In the genomic region with DNA sequence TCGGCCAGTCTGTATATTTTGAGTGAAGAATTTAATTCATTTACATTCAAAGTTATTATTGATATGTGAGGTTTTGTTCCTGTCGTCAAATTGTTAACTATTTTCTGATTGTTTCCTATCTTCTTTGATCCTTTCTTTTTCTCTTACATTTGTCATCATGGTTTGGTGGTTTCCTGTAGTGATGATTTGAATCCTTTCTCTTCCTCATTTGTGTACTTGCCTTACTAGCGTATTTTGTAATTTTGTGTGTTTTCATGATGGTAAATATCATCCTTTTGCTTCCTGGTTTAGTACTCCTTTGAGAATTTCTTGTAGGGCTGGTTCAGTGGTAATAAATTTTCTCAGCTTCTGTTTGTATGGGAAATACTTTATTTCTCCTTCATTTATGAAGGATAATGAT, we compare ENCODE assay signal across 29 cellular contexts.
"Had no signal": no experiment of that assay in that cellular context is flagged by ENCODE, and none has a peak within 500 bp of the region (broad histone marks: within the 10 kb centered on the region; RNA-seq: fewer than 3 reads in every experiment).

No MANE protein-coding gene starts in this region.

- H3K4me2 ChIP-seq: smooth muscle cell had no signal

- H3K9me3 ChIP-seq: neutrophil, ovary, right lobe of liver, testis, thyroid gland, vagina had no signal

- H3K4me3 Mint-ChIP-seq: immature natural killer cell; naive thymus-derived CD8-positive, alpha-beta T cell; nephron; neural crest cell; stimulated activated memory B cell treated with anti-CD40 and anti-IgM and Interleukin-4, amounts not matched to agents 10 μg/mL and 1 μg/mL and 100 μg/mL, for 72 hours had no signal

- H3K4me3 ChIP-seq: left lung, lower lobe of right lung, ovary, right atrium auricular region, right lobe of liver, smooth muscle cell, stomach, testis, thyroid gland, transverse colon, upper lobe of left lung, vagina had no signal

- DNase-seq: immature natural killer cell; kidney; left colon; left lung; lower lobe of right lung; mammary epithelial cell; mesenchymal stem cell; naive thymus-derived CD8-positive, alpha-beta T cell; ovary; right lobe of liver; stimulated activated CD4-positive, alpha-beta T cell treated with anti-CD3 and anti-CD28 coated beads, Interleukin-1b, Interleukin-23, amount 100 ng/mL, for 48 hours; stimulated activated CD4-positive, alpha-beta T cell treated with anti-CD3 and anti-CD28 coated beads, Interleukin-2, amount 100 ng/mL, for 48 hours; stimulated activated CD4-positive, alpha-beta T cell treated with anti-CD3 and anti-CD28 coated beads, Interleukin-4, amount 100 ng/mL, for 4 hours; stimulated activated CD8-positive, alpha-beta memory T cell treated with anti-CD3 and anti-CD28 coated beads, Interleukin-4, amount 100 ng/mL, for 48 hours; stimulated activated naive CD4-positive, alpha-beta T cell treated with Interleukin-2 at 50 U/mL for 16 hours; stomach; testis; thyroid gland; transverse colon; upper lobe of left lung had no signal

- H3K4me1 Mint-ChIP-seq: immature natural killer cell; naive thymus-derived CD8-positive, alpha-beta T cell; nephron; neural crest cell; stimulated activated memory B cell treated with anti-CD40 and anti-IgM and Interleukin-4, amounts not matched to agents 10 μg/mL and 1 μg/mL and 100 μg/mL, for 72 hours had no signal

- H3K27me3 ChIP-seq: left lung, neutrophil, ovary, right atrium auricular region, right lobe of liver, stomach, testis, thyroid gland, transverse colon, upper lobe of left lung, vagina had no signal

- H3K27ac Mint-ChIP-seq: immature natural killer cell; naive thymus-derived CD8-positive, alpha-beta T cell; nephron; progenitor cell of endocrine pancreas; stimulated activated memory B cell treated with anti-CD40 and anti-IgM and Interleukin-4, amounts not matched to agents 10 μg/mL and 1 μg/mL and 100 μg/mL, for 72 hours had no signal

- H3K27me3 Mint-ChIP-seq: progenitor cell of endocrine pancreas; stimulated activated memory B cell treated with anti-CD40 and anti-IgM and Interleukin-4, amounts not matched to agents 10 μg/mL and 1 μg/mL and 100 μg/mL, for 72 hours had no signal

- ATAC-seq: left colon; left lung; lower lobe of right lung; naive thymus-derived CD8-positive, alpha-beta T cell; right lobe of liver; stimulated activated memory B cell treated with anti-CD40 and anti-IgM and Interleukin-4, amounts not matched to agents 10 μg/mL and 1 μg/mL and 100 μg/mL, for 72 hours had no signal

- FAIRE-seq: islet of Langerhans, kidney had no signal

- H3K27ac ChIP-seq: left lung, lower lobe of right lung, neutrophil, ovary, right atrium auricular region, right lobe of liver, stomach, testis, thyroid gland, transverse colon, upper lobe of left lung, vagina had no signal

- H3K4me1 ChIP-seq: left lung, lower lobe of right lung, right atrium auricular region, right lobe of liver, stomach, testis, thyroid gland, transverse colon, upper lobe of left lung, vagina had no signal

- H3K36me3 ChIP-seq: left lung, lower lobe of right lung, neutrophil, ovary, right atrium auricular region, right lobe of liver, stomach, thyroid gland, transverse colon, upper lobe of left lung, vagina had no signal
